ENCODE assay signal across 8 cellular contexts in the genomic region with DNA sequence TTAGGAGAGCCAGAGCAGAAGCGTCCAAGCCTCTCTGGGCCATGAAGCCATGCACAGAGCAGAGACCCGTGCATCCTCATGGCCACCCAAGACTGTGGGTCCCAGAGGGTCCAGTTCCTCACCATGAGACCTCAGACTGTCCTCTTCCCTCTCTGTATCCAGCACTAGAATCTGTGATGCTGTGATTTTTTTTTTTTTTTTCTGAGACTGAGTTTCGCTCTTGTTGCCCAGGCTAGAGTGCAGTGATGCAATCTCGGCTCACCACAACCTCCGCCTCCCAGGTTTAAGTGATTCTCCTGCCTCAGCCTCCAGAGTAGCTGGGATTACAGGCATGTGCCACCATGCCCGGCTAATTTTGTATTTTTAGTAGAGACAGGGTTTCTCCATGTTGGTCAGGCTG. TPM values are rescaled to one million over a fixed set of nuclear protein-coding genes. Genes with fewer than 3 reads are reported as not detected.
DNase-seq lines count a peak whose midpoint lies in the region; ATAC-seq and TF ChIP-seq lines count a peak whose summit lies in the region.
"Not testable (repeated sequence)": the region's sequence is repeated elsewhere in the genome, so short reads cannot be mapped to it uniquely, and the experiment has no call there.
"Had no signal": no experiment of that assay in that cellular context is flagged by ENCODE, and none has a peak within 500 bp of the region (broad histone marks: within the 10 kb centered on the region; RNA-seq: fewer than 3 reads in every experiment).

No MANE protein-coding gene starts in this region.

- not testable (repeated sequence) for H3K27me3 ChIP-seq in Panc1 (ENCODE audit: control insufficient read depth, insufficient read depth, low read length)

- in situ Hi-C loops in Panc1 (cut with HindIII; ENCODE audit: low pct_unique_long_range_greater_than_20kb, low sequenced_read_pairs), result not testable (repeated sequence)

- CTCF ChIA-PET in Panc1 (lab: Charles Lee), result interaction anchor here (0.7 kb wide), 1 partner anchor 124 kb away, joined by 3 read pairs; no protein-coding TSS in a partner anchor

- not testable (repeated sequence) for H3K9me3 ChIP-seq in Panc1 (ENCODE audit: control insufficient read depth, insufficient read depth, low read depth, low read length)

- H3K4me1 Mint-ChIP-seq in CD14-positive monocyte (peaks cover 91% of the 10 kb centered on the region), endothelial cell (ENCODE audit: unreplicated experiment) (peaks cover 75% of the 10 kb centered on the region), mesothelial cell of epicardium (peaks cover 37% of the 10 kb centered on the region)
- H3K4me1 Mint-ChIP-seq in activated naive CD4-positive, alpha-beta T cell treated with anti-CD3 and anti-CD28 coated beads, Interleukin-2, amount 50 U/mL, for 24 hours, result peaks cover 78% of the 10 kb centered on the region
- peaks cover 87% of the 10 kb centered on the region for H3K4me1 Mint-ChIP-seq in stimulated activated effector memory CD8-positive, alpha-beta T cell treated with anti-CD3 and anti-CD28 coated beads, Interleukin-12 subunit alpha, Interleukin-12 subunit beta, amount 100 ng/mL, for 72 hours

- intact Hi-C loops in CD14-positive monocyte (cut with micrococcal nuclease), result loop anchor here in 1 of 2 donors (1.0 kb wide), 1 partner anchor 14 kb away; no protein-coding TSS in a partner anchor
- intact Hi-C loops in Panc1 (cut with micrococcal nuclease; ENCODE audit: unreplicated experiment), result not testable (repeated sequence)

- H3K27ac Mint-ChIP-seq in CD14-positive monocyte, result peak overlapping the region; percentile 96 to 98 (median 98)
- H3K27ac Mint-ChIP-seq in activated naive CD4-positive, alpha-beta T cell treated with anti-CD3 and anti-CD28 coated beads, Interleukin-2, amount 50 U/mL, for 24 hours, result peak overlapping the region; percentile 80
- peak overlapping the region; percentile 95 for H3K27ac Mint-ChIP-seq in endothelial cell (ENCODE audit: unreplicated experiment)
- H3K27ac Mint-ChIP-seq in mesothelial cell of epicardium, result peak overlapping the region; percentile 92
- H3K27ac Mint-ChIP-seq in stimulated activated effector memory CD8-positive, alpha-beta T cell treated with anti-CD3 and anti-CD28 coated beads, Interleukin-12 subunit alpha, Interleukin-12 subunit beta, amount 100 ng/mL, for 72 hours, result peak overlapping the region; percentile 94

- DNase-seq in CD14-positive monocyte (ENCODE audit: low spot score); Panc1 (ENCODE audit: low read depth, low spot score); endothelial cell (ENCODE audit: low spot score); mesothelial cell of epicardium (ENCODE audit: low spot score in 2 of 2, unreplicated experiment in 2 of 2); stimulated activated effector memory CD8-positive, alpha-beta T cell treated with anti-CD3 and anti-CD28 coated beads, Interleukin-12 subunit alpha, Interleukin-12 subunit beta, amount 100 ng/mL, for 72 hours (ENCODE audit: low spot score in 2 of 2): not testable (repeated sequence)

- H3K4me3 Mint-ChIP-seq in CD14-positive monocyte (peak overlapping the region; percentile 69 to 74), endothelial cell (ENCODE audit: unreplicated experiment) (peak overlapping the region; percentile 71)
- H3K4me3 Mint-ChIP-seq in activated naive CD4-positive, alpha-beta T cell treated with anti-CD3 and anti-CD28 coated beads, Interleukin-2, amount 50 U/mL, for 24 hours; mesothelial cell of epicardium: not testable (repeated sequence)
- peak overlapping the region; percentile 76 for H3K4me3 Mint-ChIP-seq in stimulated activated effector memory CD8-positive, alpha-beta T cell treated with anti-CD3 and anti-CD28 coated beads, Interleukin-12 subunit alpha, Interleukin-12 subunit beta, amount 100 ng/mL, for 72 hours

- H3K4me1 ChIP-seq in Panc1 (ENCODE audit: control insufficient read depth, insufficient read depth, low read length), result peaks cover 53% of the 10 kb centered on the region

- BruUV-seq in Panc1 (replicated peaks; lab: Mats Ljungman, UMichigan), result not testable (repeated sequence)

- H3K27ac ChIP-seq in Panc1 (ENCODE audit: low read length), result peak overlapping the region; percentile 57; the same call in 1 of the 2 replicates

- not testable (repeated sequence) for H3K4me3 ChIP-seq in Panc1 (ENCODE audit: low read depth in 2 of 2, low read length in 2 of 2)

- not testable (repeated sequence) for H3K36me3 ChIP-seq in Panc1 (ENCODE audit: control insufficient read depth, insufficient read depth, low read length)

- POLR2A ChIA-PET in Panc1 (lab: Charles Lee), result interaction anchor here (0.7 kb wide), 1 partner anchor 26 kb away, joined by 5 read pairs; no protein-coding TSS in a partner anchor

- H3K36me3 Mint-ChIP-seq in CD14-positive monocyte (peaks cover 32 to 78% of the 10 kb centered on the region in 2 donors), endothelial cell (ENCODE audit: low read depth, unreplicated experiment) (peaks cover 22% of the 10 kb centered on the region)
- not testable (repeated sequence) for H3K36me3 Mint-ChIP-seq in activated naive CD4-positive, alpha-beta T cell treated with anti-CD3 and anti-CD28 coated beads, Interleukin-2, amount 50 U/mL, for 24 hours; mesothelial cell of epicardium
- peaks cover 86% of the 10 kb centered on the region for H3K36me3 Mint-ChIP-seq in stimulated activated effector memory CD8-positive, alpha-beta T cell treated with anti-CD3 and anti-CD28 coated beads, Interleukin-12 subunit alpha, Interleukin-12 subunit beta, amount 100 ng/mL, for 72 hours

- TF ChIP-seq CTCF in CD14-positive monocyte (IDR thresholded peaks at IDR 0.05); Panc1 (IDR thresholded peaks at IDR 0.05); endothelial cell (IDR thresholded peaks at IDR 0.05; ENCODE audit: unreplicated experiment); mesothelial cell of epicardium (IDR thresholded peaks at IDR 0.05; ENCODE audit: unreplicated experiment): not testable (repeated sequence)

- not testable (repeated sequence) for ATAC-seq in Panc1; stimulated activated effector memory CD8-positive, alpha-beta T cell treated with anti-CD3 and anti-CD28 coated beads, Interleukin-12 subunit alpha, Interleukin-12 subunit beta, amount 100 ng/mL, for 72 hours

- not testable (repeated sequence) for H3K9me3 Mint-ChIP-seq in CD14-positive monocyte; activated naive CD4-positive, alpha-beta T cell treated with anti-CD3 and anti-CD28 coated beads, Interleukin-2, amount 50 U/mL, for 24 hours; endothelial cell (ENCODE audit: unreplicated experiment); mesothelial cell of epicardium; stimulated activated effector memory CD8-positive, alpha-beta T cell treated with anti-CD3 and anti-CD28 coated beads, Interleukin-12 subunit alpha, Interleukin-12 subunit beta, amount 100 ng/mL, for 72 hours

- not testable (repeated sequence) for H3K27me3 Mint-ChIP-seq in CD14-positive monocyte (ENCODE audit: low read depth in 3 of 3); activated naive CD4-positive, alpha-beta T cell treated with anti-CD3 and anti-CD28 coated beads, Interleukin-2, amount 50 U/mL, for 24 hours; mesothelial cell of epicardium (ENCODE audit: low read depth)
- H3K27me3 Mint-ChIP-seq in endothelial cell (ENCODE audit: unreplicated experiment), result peaks cover 22% of the 10 kb centered on the region

RNA-seq across cellular contexts. Expression of gene GNAI2, which starts 8.8 kb away (rescaled TPM):
- 1,000 to 10,000 TPM in 1 of 2 donors, 100 to 1,000 TPM in 1; 914 to 1,165 TPM for polyA plus RNA-seq in CD14-positive monocyte
- total RNA-seq in Panc1 (2021; ENCODE audit: unreplicated experiment) (170 TPM), endothelial cell (ENCODE audit: unreplicated experiment) (771 TPM), mesothelial cell of epicardium (155 to 159 TPM (median 156 TPM) in 3 replicates)
- polyA plus RNA-seq in Panc1 (2012; ENCODE audit: insufficient read length), result 252 TPM

RNA-seq across cellular contexts. Expression of gene SEMA3B, which starts 24.1 kb away (rescaled TPM):
- polyA plus RNA-seq in CD14-positive monocyte, result not detected
- total RNA-seq in Panc1 (2021; ENCODE audit: unreplicated experiment) (1.4 TPM), endothelial cell (ENCODE audit: unreplicated experiment) (1.7 TPM), mesothelial cell of epicardium (166 to 179 TPM (median 177 TPM) in 3 replicates)
- 2.8 TPM for polyA plus RNA-seq in Panc1 (2012; ENCODE audit: insufficient read length)

RNA-seq across cellular contexts. Expression of gene LSMEM2, which starts 34.1 kb away (rescaled TPM):
- polyA plus RNA-seq in CD14-positive monocyte, result not detected
- total RNA-seq in Panc1 (2021; ENCODE audit: unreplicated experiment) (not detected), endothelial cell (ENCODE audit: unreplicated experiment) (0.18 TPM), mesothelial cell of epicardium (0.38 to 0.51 TPM (median 0.50 TPM) in 3 replicates)
- not detected for polyA plus RNA-seq in Panc1 (2012; ENCODE audit: insufficient read length)
- total RNA-seq: left colon, prostate gland had no signal

RNA-seq across cellular contexts. Expression of gene SLC38A3, which starts 39.7 kb away (rescaled TPM):
- polyA plus RNA-seq in CD14-positive monocyte, result not detected
- total RNA-seq in Panc1 (2021; ENCODE audit: unreplicated experiment), result 6.0 TPM
- 10.6 TPM for polyA plus RNA-seq in Panc1 (2012; ENCODE audit: insufficient read length)
- 0.56 TPM for total RNA-seq in endothelial cell (ENCODE audit: unreplicated experiment)
- 0.84 to 2.5 TPM (median 1.8 TPM) in 3 replicates for total RNA-seq in mesothelial cell of epicardium
- total RNA-seq: left colon had no signal

RNA-seq across cellular contexts. Expression of gene IFRD2, which starts 47.4 kb away (rescaled TPM):
- polyA plus RNA-seq in CD14-positive monocyte, result 10 to 100 TPM; 17.1 to 23.3 TPM
- total RNA-seq in Panc1 (2021; ENCODE audit: unreplicated experiment) (111 TPM), endothelial cell (ENCODE audit: unreplicated experiment) (43.2 TPM), mesothelial cell of epicardium (40.2 to 47.3 TPM (median 46.9 TPM) in 3 replicates)
- polyA plus RNA-seq in Panc1 (2012; ENCODE audit: insufficient read length), result 113 TPM

Comparison
In these comparisons a context has a peak if more than half of its experiments do, and no peak if none do; other contexts are left out.
1. RNA of gene SEMA3B, which starts 24.1 kb away (total RNA-seq): 166 to 179 TPM in mesothelial cell of epicardium; 1.7 TPM in endothelial cell (single experiment) and 1.4 TPM in Panc1 (single experiment); every median in the first group is over 10 times any median in the second.
2. Peak in every context shown above with its lines, with median percentiles within 50 percentile points of each other: H3K27ac Mint-ChIP-seq.